Comparison of ENCODE assay signal across 19 cellular contexts in genomic region chr3:165603196-165603595, GRCh38.
"Had no signal": no experiment of that assay in that cellular context is flagged by ENCODE, and none has a peak within 500 bp of the region (broad histone marks: within the 10 kb centered on the region; RNA-seq: fewer than 3 reads in every experiment).

No MANE protein-coding gene starts in this region.

- DNase-seq: colonic mucosa; cortex of kidney; dermis blood vessel endothelial cell; dorsolateral prefrontal cortex; effector CD4-positive, alpha-beta T cell; effector CD8-positive, alpha-beta T cell; effector memory CD4-positive, alpha-beta T cell; effector memory CD8-positive, alpha-beta T cell; endodermal cell; erythroblast; esophagus squamous epithelium; foreskin fibroblast; foreskin keratinocyte; foreskin melanocyte; gastrocnemius medialis; glutamatergic neuron; head of caudate nucleus; heart left ventricle; heart right ventricle had no signal
